8 cellular contexts compared by ENCODE assay signal in the genomic region with DNA sequence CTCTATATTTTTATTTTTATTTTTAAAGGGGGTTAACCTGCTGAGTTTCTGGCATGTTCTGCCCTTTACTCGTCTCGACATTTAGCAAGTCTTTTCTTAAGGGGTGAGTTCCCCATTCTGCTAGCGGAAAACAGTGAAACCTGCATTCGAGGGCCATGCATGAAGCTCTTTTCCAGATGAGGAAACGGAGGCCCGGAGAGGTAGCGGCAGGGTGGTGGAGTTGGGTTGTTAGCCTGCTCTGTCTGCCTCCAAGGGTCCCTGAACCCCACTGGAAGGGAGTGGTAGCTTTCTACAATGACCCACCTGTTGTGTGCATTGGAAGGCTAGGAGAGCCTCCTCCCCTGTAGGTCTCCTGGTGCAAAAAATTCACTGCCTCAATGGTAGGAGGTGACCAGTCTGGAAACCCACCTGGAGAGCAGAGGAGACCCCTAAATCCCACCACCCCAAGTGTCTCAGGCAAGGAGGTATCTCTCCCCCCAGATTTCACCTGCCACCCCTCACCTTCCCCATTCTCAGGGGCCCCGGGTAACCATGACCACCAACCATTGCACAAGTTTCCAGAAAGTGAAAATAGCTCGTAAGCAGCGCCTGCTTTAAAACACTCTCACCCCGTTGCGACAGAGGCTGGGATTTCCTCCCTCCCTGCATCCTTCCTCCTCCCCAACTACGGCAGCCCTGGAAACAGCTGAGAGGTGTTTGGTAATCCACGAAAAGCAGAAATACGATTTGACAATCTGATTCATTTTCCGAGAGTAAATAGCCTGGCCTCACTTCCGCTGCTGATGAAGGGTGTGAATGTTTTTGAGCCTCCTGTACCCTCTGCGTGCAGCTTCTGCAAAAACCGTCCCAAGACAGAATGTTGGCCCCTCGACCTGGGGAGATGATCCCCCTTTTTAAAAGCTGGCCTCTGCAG.
A peak's percentile ranks its signal among the peaks of the same experiment; 100 is the strongest.
DNase-seq lines count a peak whose midpoint lies in the region; ATAC-seq lines count a peak whose summit lies in the region.

No MANE protein-coding gene starts in this region.

- H3K36me3 Mint-ChIP-seq in activated naive CD8-positive, alpha-beta T cell treated with anti-CD3 and anti-CD28 coated beads, Interleukin-2, amount 50 U/mL, for 24 hours (ENCODE audit: low read depth), result peaks cover 14% of the 10 kb centered on the region

- H3K4me1 Mint-ChIP-seq in activated naive CD8-positive, alpha-beta T cell treated with anti-CD3 and anti-CD28 coated beads, Interleukin-2, amount 50 U/mL, for 24 hours, result peaks cover 63% of the 10 kb centered on the region

- H3K9me3 Mint-ChIP-seq in activated naive CD8-positive, alpha-beta T cell treated with anti-CD3 and anti-CD28 coated beads, Interleukin-2, amount 50 U/mL, for 24 hours, result no peaks in the 10 kb centered on the region

- ATAC-seq in activated naive CD8-positive, alpha-beta T cell treated with anti-CD3 and anti-CD28 coated beads, Interleukin-2, amount 50 U/mL, for 24 hours, result no peak
- no peak for ATAC-seq in HG03175 (IDR thresholded peaks at IDR 0.05; ENCODE audit: unreplicated experiment)

- peaks cover 27% of the 10 kb centered on the region for H3K27me3 Mint-ChIP-seq in activated naive CD8-positive, alpha-beta T cell treated with anti-CD3 and anti-CD28 coated beads, Interleukin-2, amount 50 U/mL, for 24 hours

- peak; percentile 46 for DNase-seq in EL
- peak; percentile 77 for DNase-seq in OCI-M1 (lab: John Stamatoyannopoulos, UW)
- peak; percentile 45 for DNase-seq in activated naive CD8-positive, alpha-beta T cell treated with anti-CD3 and anti-CD28 coated beads, Interleukin-2, amount 50 U/mL, for 24 hours
- DNase-seq in hypothalamus (lab: John Stamatoyannopoulos, UW), result peak in 32 of 51 donors; percentile 3 to 65 (median 33)
- peak; percentile 39 for DNase-seq in stimulated activated CD4-positive, alpha-beta T cell treated with anti-CD3 and anti-CD28 coated beads, Interleukin-4, amount 100 ng/mL, for 1 hour
- no peak for DNase-seq in NCI-H187 treated with DMSO at 0.1 percent for 48 hours (lab: John Stamatoyannopoulos, UW)
- DNase-seq in NCI-H748 (lab: John Stamatoyannopoulos, UW; ENCODE audit: unreplicated experiment), result no peak

- peak overlapping the region; percentile 38 for H3K27ac Mint-ChIP-seq in activated naive CD8-positive, alpha-beta T cell treated with anti-CD3 and anti-CD28 coated beads, Interleukin-2, amount 50 U/mL, for 24 hours

- H3K4me3 Mint-ChIP-seq in activated naive CD8-positive, alpha-beta T cell treated with anti-CD3 and anti-CD28 coated beads, Interleukin-2, amount 50 U/mL, for 24 hours, result peak overlapping the region; percentile 65

Comparison
In these comparisons a context has a peak if more than half of its experiments do, and no peak if none do; other contexts are left out.
1. DNase-seq: peak in EL (single experiment), OCI-M1 (single experiment), activated naive CD8-positive, alpha-beta T cell treated with anti-CD3 and anti-CD28 coated beads, Interleukin-2, amount 50 U/mL, for 24 hours (single experiment), hypothalamus (32 of 51) and stimulated activated CD4-positive, alpha-beta T cell treated with anti-CD3 and anti-CD28 coated beads, Interleukin-4, amount 100 ng/mL, for 1 hour (single experiment); none in NCI-H187 treated with DMSO at 0.1 percent for 48 hours (single experiment) and NCI-H748 (single experiment).